Comparison of ENCODE assay signal across 10 cellular contexts in the genomic region with DNA sequence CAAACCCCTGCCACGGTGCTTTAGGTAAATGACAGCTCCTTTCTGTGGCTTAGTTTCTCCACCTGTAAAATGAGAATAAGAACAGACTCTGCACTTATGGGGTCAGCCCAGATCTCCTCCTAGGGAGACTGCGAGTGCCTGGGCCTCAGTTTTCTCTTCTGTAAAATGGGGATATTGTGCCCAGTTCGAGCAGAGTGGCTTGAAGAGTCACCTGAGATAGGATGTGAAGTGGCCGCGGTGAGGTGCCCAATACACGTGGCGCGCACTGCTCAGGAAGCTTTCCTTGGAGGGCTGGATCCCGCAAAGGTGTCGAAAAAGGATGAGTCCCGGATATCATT.
A peak's percentile ranks its signal among the peaks of the same experiment; 100 is the strongest.
DNase-seq lines count a peak whose midpoint lies in the region; ATAC-seq and TF ChIP-seq lines count a peak whose summit lies in the region.
"Had no signal": no experiment of that assay in that cellular context is flagged by ENCODE, and none has a peak within 500 bp of the region (broad histone marks: within the 10 kb centered on the region; RNA-seq: fewer than 3 reads in every experiment).

No MANE protein-coding gene starts in this region.

- H3K36me3 ChIP-seq in WERI-Rb-1 = peaks cover 3% of the 10 kb centered on the region; the same call in 1 of the 2 replicates

- H3K9me3 Mint-ChIP-seq in stimulated activated effector memory CD8-positive, alpha-beta T cell treated with anti-CD3 and anti-CD28 coated beads, Interleukin-12 subunit alpha, Interleukin-12 subunit beta, amount 100 ng/mL, for 72 hours = no peaks in the 10 kb centered on the region

- H3K27ac ChIP-seq in WERI-Rb-1 = no peak overlapping the region
- H3K27ac ChIP-seq: 22Rv1 had no signal

- peak overlapping the region; percentile 37 for H3K4me3 ChIP-seq in WERI-Rb-1 (ENCODE audit: low read depth, low read length)
- H3K4me3 ChIP-seq in iPS-18c (ENCODE audit: insufficient read depth, low read depth, low read length) = peak overlapping the region; percentile 50

- DNase-seq in DMS53 (lab: John Stamatoyannopoulos, UW) (peak; percentile 44), DMS53 treated with DMSO at 0.1 percent for 48 hours (lab: John Stamatoyannopoulos, UW; ENCODE audit: unreplicated experiment) (no peak), WERI-Rb-1 (no peak), DMS153 treated with DMSO at 0.1 percent for 48 hours (lab: John Stamatoyannopoulos, UW; ENCODE audit: unreplicated experiment) (no peak), pons (ENCODE audit: low spot score) (no peak), MV-4-11 (lab: John Stamatoyannopoulos, UW) (no peak)
- no peak for DNase-seq in stimulated activated effector memory CD8-positive, alpha-beta T cell treated with anti-CD3 and anti-CD28 coated beads, Interleukin-12 subunit alpha, Interleukin-12 subunit beta, amount 100 ng/mL, for 72 hours (ENCODE audit: low spot score in 2 of 2)
- DNase-seq: foreskin melanocyte had no signal

- no peak overlapping the region for H3K27ac Mint-ChIP-seq in stimulated activated effector memory CD8-positive, alpha-beta T cell treated with anti-CD3 and anti-CD28 coated beads, Interleukin-12 subunit alpha, Interleukin-12 subunit beta, amount 100 ng/mL, for 72 hours

- H3K36me3 Mint-ChIP-seq in stimulated activated effector memory CD8-positive, alpha-beta T cell treated with anti-CD3 and anti-CD28 coated beads, Interleukin-12 subunit alpha, Interleukin-12 subunit beta, amount 100 ng/mL, for 72 hours = no peaks in the 10 kb centered on the region

- no peak for ATAC-seq in stimulated activated effector memory CD8-positive, alpha-beta T cell treated with anti-CD3 and anti-CD28 coated beads, Interleukin-12 subunit alpha, Interleukin-12 subunit beta, amount 100 ng/mL, for 72 hours

- H3K4me3 Mint-ChIP-seq in stimulated activated effector memory CD8-positive, alpha-beta T cell treated with anti-CD3 and anti-CD28 coated beads, Interleukin-12 subunit alpha, Interleukin-12 subunit beta, amount 100 ng/mL, for 72 hours = peak overlapping the region; percentile 49

- H3K4me1 Mint-ChIP-seq in stimulated activated effector memory CD8-positive, alpha-beta T cell treated with anti-CD3 and anti-CD28 coated beads, Interleukin-12 subunit alpha, Interleukin-12 subunit beta, amount 100 ng/mL, for 72 hours = peaks cover 25% of the 10 kb centered on the region

- no peak for TF ChIP-seq CTCF in WERI-Rb-1 (IDR thresholded peaks at IDR 0.05; ENCODE audit: low read depth, low read length)

- no peaks in the 10 kb centered on the region for H3K9me3 ChIP-seq in WERI-Rb-1 (ENCODE audit: severe bottlenecking)
- H3K9me3 ChIP-seq in iPS-18c (ENCODE audit: control insufficient read depth, insufficient read depth, low read length) = no peaks in the 10 kb centered on the region

- H3K27me3 ChIP-seq in WERI-Rb-1 (ENCODE audit: insufficient read depth, low read depth, severe bottlenecking) = no peaks in the 10 kb centered on the region
